In the genomic region with DNA sequence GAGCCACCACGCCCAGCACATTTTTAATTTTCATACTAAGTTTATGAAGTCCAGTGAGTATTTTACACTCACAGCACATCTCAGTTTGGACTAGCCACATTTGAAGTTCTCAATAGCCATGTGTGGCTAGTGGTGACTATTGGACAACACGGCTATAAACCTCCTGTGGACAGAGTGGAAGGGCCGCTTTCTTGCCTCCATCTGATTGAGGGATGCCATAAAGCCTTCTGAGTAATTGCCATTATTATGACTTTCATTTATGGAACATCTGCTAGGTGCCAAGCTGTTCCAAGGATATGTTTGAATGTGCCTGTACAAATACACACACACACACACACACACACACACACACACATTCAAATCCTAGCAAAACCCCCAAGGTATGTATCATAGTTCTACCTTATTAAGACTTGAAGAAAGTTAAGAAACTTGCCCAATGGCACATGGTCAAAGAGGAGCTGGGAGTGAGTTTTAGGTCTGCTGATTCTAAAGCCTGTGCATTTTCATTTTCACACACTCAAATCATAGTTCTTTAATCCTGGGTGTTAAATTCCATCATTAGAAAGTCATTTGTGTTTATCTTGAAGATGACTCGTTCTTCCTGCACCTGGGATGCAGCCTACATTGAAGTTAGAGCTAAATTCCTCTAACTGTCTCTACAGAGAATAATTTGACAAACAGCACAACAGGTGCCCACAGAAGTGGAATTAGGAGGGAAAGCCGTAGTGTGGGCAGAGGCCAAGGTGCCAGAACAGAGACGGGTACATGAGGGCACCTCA, we compare ENCODE assay signal across 18 cellular contexts.
A peak's percentile ranks its signal among the peaks of the same experiment; 100 is the strongest.
DNase-seq lines count a peak whose midpoint lies in the region; ATAC-seq, FAIRE-seq and TF ChIP-seq lines count a peak whose summit lies in the region.
"Had no signal": no experiment of that assay in that cellular context is flagged by ENCODE, and none has a peak within 500 bp of the region (broad histone marks: within the 10 kb centered on the region; RNA-seq: fewer than 3 reads in every experiment).

No MANE protein-coding gene starts in this region.

- H3K36me3 ChIP-seq in endodermal cell (ENCODE audit: control insufficient read depth, insufficient read depth, low read length) (no peaks in the 10 kb centered on the region), small intestine (ENCODE audit: control insufficient read depth in 2 of 2, insufficient read depth in 2 of 2, low read length in 2 of 2) (no peaks in the 10 kb centered on the region)
- H3K36me3 ChIP-seq: transverse colon had no signal

- WGBS in endodermal cell (ENCODE audit: insufficient coverage in 1 of 2, insufficient read length in 1 of 2), 2 experiments: 81 to 89% methylated on average over 5 to 6 of the region's 6 CpGs
- 53 to 75% (median 53%) methylated on average over 6 of the region's 6 CpGs for WGBS in small intestine, 3 donors

- DNase-seq in NCI-H2171 treated with DMSO at 0.1 percent for 48 hours (lab: John Stamatoyannopoulos, UW) (peak; percentile 37), NCI-H2171 (lab: John Stamatoyannopoulos, UW) (no peak), NCI-H460 (ENCODE audit: extremely low read depth, low read depth) (peak; percentile 23), endodermal cell (peak; percentile 31), small intestine (peak; percentile 33), GM12892 (ENCODE audit: insufficient read length) (no peak), NCI-H2227 (lab: John Stamatoyannopoulos, UW; ENCODE audit: unreplicated experiment) (no peak)
- DNase-seq: activated CD4-positive, alpha-beta T cell treated with anti-CD3 and anti-CD28 coated beads, Interleukin-2, amount 10 ng/mL, durations not matched to agents 24 days and 14 days; activated effector memory CD4-positive, alpha-beta T cell treated with anti-CD3 and anti-CD28 coated beads, Interleukin-2, amount 50 U/mL, for 16 hours; CD4-positive, CD25-positive, alpha-beta regulatory T cell; cerebellar nuclear complex; hypothalamus; retina; stimulated activated naive CD4-positive, alpha-beta T cell treated with Interleukin-2 at 50 U/mL for 16 hours; transverse colon had no signal

- H3K9me3 Mint-ChIP-seq in endodermal cell: no peaks in the 10 kb centered on the region
- H3K9me3 Mint-ChIP-seq: activated CD4-positive, alpha-beta T cell treated with anti-CD3 and anti-CD28 coated beads, Interleukin-2, amount 10 ng/mL, durations not matched to agents 24 days and 14 days; CD4-positive, CD25-positive, alpha-beta regulatory T cell; neural crest cell had no signal

- no peak overlapping the region for H3K4me3 Mint-ChIP-seq in endodermal cell
- H3K4me3 Mint-ChIP-seq: activated CD4-positive, alpha-beta T cell treated with anti-CD3 and anti-CD28 coated beads, Interleukin-2, amount 10 ng/mL, durations not matched to agents 24 days and 14 days; CD4-positive, CD25-positive, alpha-beta regulatory T cell; neural crest cell had no signal

- FAIRE-seq in small intestine (lab: Jason Lieb, UNC): no peak
- FAIRE-seq in GM12892 (lab: Jason Lieb, UNC): no peak
- FAIRE-seq: K562 had no signal

- H3K27ac ChIP-seq in endodermal cell (ENCODE audit: low read depth, low read length) (no peak overlapping the region), small intestine (ENCODE audit: low read depth in 1 of 2, low read length in 1 of 2) (no peak overlapping the region)
- H3K27ac ChIP-seq: transverse colon had no signal

- H3K4me1 ChIP-seq in endodermal cell (ENCODE audit: control insufficient read depth, insufficient read depth, low read length): no peaks in the 10 kb centered on the region
- peaks cover 0 to 3% of the 10 kb centered on the region in 2 donors for H3K4me1 ChIP-seq in small intestine (ENCODE audit: control insufficient read depth in 2 of 2, insufficient read depth in 1 of 2, low read depth in 1 of 2, low read length in 1 of 2)

- H3K4me3 ChIP-seq in endodermal cell (ENCODE audit: low read length) (no peak overlapping the region), small intestine (ENCODE audit: low read depth in 1 of 2, low read length in 2 of 2) (no peak overlapping the region)
- H3K4me3 ChIP-seq: K562, transverse colon had no signal

- no peaks in the 10 kb centered on the region for H3K9me3 ChIP-seq in endodermal cell (ENCODE audit: control insufficient read depth, low read length)
- H3K9me3 ChIP-seq in small intestine (ENCODE audit: control insufficient read depth, low read depth): no peaks in the 10 kb centered on the region
- H3K9me3 ChIP-seq: transverse colon had no signal

- H3K27ac Mint-ChIP-seq in endodermal cell: no peak overlapping the region
- H3K27ac Mint-ChIP-seq: activated CD4-positive, alpha-beta T cell treated with anti-CD3 and anti-CD28 coated beads, Interleukin-2, amount 10 ng/mL, durations not matched to agents 24 days and 14 days had no signal

- H3K36me3 Mint-ChIP-seq in endodermal cell (ENCODE audit: low read depth): no peaks in the 10 kb centered on the region
- H3K36me3 Mint-ChIP-seq: CD4-positive, CD25-positive, alpha-beta regulatory T cell had no signal

- H3K27me3 ChIP-seq in endodermal cell (ENCODE audit: control insufficient read depth, insufficient read depth, low read length, poor library complexity, severe bottlenecking): no peaks in the 10 kb centered on the region
- H3K27me3 ChIP-seq in small intestine (ENCODE audit: control insufficient read depth in 2 of 2, insufficient read depth in 2 of 2, low read length in 2 of 2): no peaks in the 10 kb centered on the region
- H3K27me3 ChIP-seq: transverse colon had no signal

- no peak for TF ChIP-seq CTCF in endodermal cell (conservative IDR thresholded peaks at IDR 0.05)

- no peak for ATAC-seq in GM21367 (IDR thresholded peaks at IDR 0.05; ENCODE audit: unreplicated experiment)
- ATAC-seq: K562 had no signal

- H3K9ac ChIP-seq in endodermal cell (ENCODE audit: extremely low read depth, low read length, poor library complexity, severe bottlenecking): no peak overlapping the region

- no peaks in the 10 kb centered on the region for H3K4me1 Mint-ChIP-seq in endodermal cell
- H3K4me1 Mint-ChIP-seq: activated CD4-positive, alpha-beta T cell treated with anti-CD3 and anti-CD28 coated beads, Interleukin-2, amount 10 ng/mL, durations not matched to agents 24 days and 14 days; CD4-positive, CD25-positive, alpha-beta regulatory T cell; neural crest cell had no signal

- TF ChIP-seq POLR2A in GM12892 (IDR thresholded peaks at IDR 0.05; ENCODE audit: low read depth, low read length): no peak

- H3K27me3 Mint-ChIP-seq in endodermal cell (ENCODE audit: insufficient read depth): no peaks in the 10 kb centered on the region
- H3K27me3 Mint-ChIP-seq: CD4-positive, CD25-positive, alpha-beta regulatory T cell had no signal

Comparison
In these comparisons a context has a peak if more than half of its experiments do, and no peak if none do; other contexts are left out.
1. DNase-seq: peak in NCI-H2171 treated with DMSO at 0.1 percent for 48 hours (single experiment), NCI-H460 (single experiment), endodermal cell (single experiment) and small intestine (single experiment); none in NCI-H2171 (single experiment), GM12892 (single experiment) and NCI-H2227 (single experiment).